Comparison of ENCODE assay signal across 17 cellular contexts in the genomic region with DNA sequence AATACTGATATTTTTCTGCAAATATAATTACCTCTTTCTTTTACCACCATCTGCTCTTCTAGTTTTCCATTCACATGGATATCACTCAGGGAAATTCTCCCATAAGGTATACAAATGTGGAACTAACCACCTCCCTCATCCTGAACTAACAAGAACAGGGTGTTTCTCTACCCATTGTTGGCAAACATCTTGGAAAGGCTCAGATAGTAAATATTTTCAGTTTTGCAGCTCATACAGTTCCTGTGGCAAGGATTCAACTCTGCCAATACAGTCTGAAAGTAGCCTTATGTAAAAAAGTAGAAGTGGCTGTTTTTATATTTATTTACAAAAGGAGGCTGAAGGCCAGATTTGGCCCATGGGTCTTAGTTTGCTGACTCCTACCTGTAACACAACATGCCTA.
DNase-seq lines count a peak whose midpoint lies in the region; ATAC-seq and TF ChIP-seq lines count a peak whose summit lies in the region.
"Had no signal": no experiment of that assay in that cellular context is flagged by ENCODE, and none has a peak within 500 bp of the region (broad histone marks: within the 10 kb centered on the region; RNA-seq: fewer than 3 reads in every experiment).

No MANE protein-coding gene starts in this region.

- no peaks in the 10 kb centered on the region for H3K9me3 Mint-ChIP-seq in GM23338
- H3K9me3 Mint-ChIP-seq: CD4-positive, alpha-beta T cell; CD8-positive, alpha-beta T cell had no signal

- H3K9me3 ChIP-seq in prostate gland, result no peaks in the 10 kb centered on the region
- H3K9me3 ChIP-seq: A549; BLaER1 treated with 17β-estradiol and CSF1 and Interleukin-3, amounts not matched to agents 10 nM and 100 nM; Caco-2 had no signal

- H4K20me1 ChIP-seq in GM23338 (replicated peaks; ENCODE audit: insufficient read depth), result no peaks in the 10 kb centered on the region
- H4K20me1 ChIP-seq: BLaER1 treated with 17β-estradiol and CSF1 and Interleukin-3, amounts not matched to agents 10 nM and 100 nM had no signal

- TF ChIP-seq CTCF in GM23338 (conservative IDR thresholded peaks at IDR 0.05; ENCODE audit: low read depth in 2 of 2) (no peak), VCaP (conservative IDR thresholded peaks at IDR 0.05) (no peak), prostate gland (IDR thresholded peaks at IDR 0.05) (no peak)

- peaks cover 4% of the 10 kb centered on the region; the same call in 1 of the 3 replicates for H3K4me1 Mint-ChIP-seq in GM23338
- H3K4me1 Mint-ChIP-seq: B cell had no signal

- intact Hi-C loops in prostate gland (cut with DNase I), result no loop called here

- no peak overlapping the region for H3K4me2 ChIP-seq in GM23338
- H3K4me2 ChIP-seq: A549; BLaER1 treated with 17β-estradiol and CSF1 and Interleukin-3, amounts not matched to agents 10 nM and 100 nM had no signal

- H3K27me3 Mint-ChIP-seq in GM23338 (ENCODE audit: insufficient read depth, low read depth, poor library complexity), result no peaks in the 10 kb centered on the region
- H3K27me3 Mint-ChIP-seq: B cell; CD4-positive, alpha-beta T cell had no signal

- ATAC-seq in GM23338 (no peak), GM18858 (IDR thresholded peaks at IDR 0.05; ENCODE audit: unreplicated experiment) (no peak), HG03097 (IDR thresholded peaks at IDR 0.05; ENCODE audit: low FRiP score, unreplicated experiment) (no peak)
- ATAC-seq: A549; CD8-positive, alpha-beta T cell had no signal

- no peaks in the 10 kb centered on the region for H3K36me3 Mint-ChIP-seq in GM23338 (ENCODE audit: low read depth)
- H3K36me3 Mint-ChIP-seq: CD8-positive, alpha-beta T cell had no signal

- no peaks in the 10 kb centered on the region for H3F3A ChIP-seq in GM23338 (replicated peaks; ENCODE audit: low read depth)

- H3K4me3 ChIP-seq in GM23338 (no peak overlapping the region), prostate gland (no peak overlapping the region)
- H3K4me3 ChIP-seq: A549; BLaER1 treated with 17β-estradiol and CSF1 and Interleukin-3, amounts not matched to agents 10 nM and 100 nM had no signal

- H3K27me3 ChIP-seq in GM23338 (ENCODE audit: insufficient read depth) (no peaks in the 10 kb centered on the region), prostate gland (replicated peaks; ENCODE audit: insufficient read depth) (no peaks in the 10 kb centered on the region)
- H3K27me3 ChIP-seq: BLaER1 treated with 17β-estradiol and CSF1 and Interleukin-3, amounts not matched to agents 10 nM and 100 nM had no signal

- H3K4me3 Mint-ChIP-seq in GM23338, result no peak overlapping the region
- H3K4me3 Mint-ChIP-seq: B cell; CD4-positive, alpha-beta T cell; CD8-positive, alpha-beta T cell had no signal

- H2AFZ ChIP-seq in GM23338, result peak overlapping the region; percentile 30; the same call in 1 of the 2 replicates

- H3K4me1 ChIP-seq in GM23338 (ENCODE audit: insufficient read depth) (no peaks in the 10 kb centered on the region), prostate gland (replicated peaks) (no peaks in the 10 kb centered on the region)
- H3K4me1 ChIP-seq: A549, Caco-2 had no signal

- no peak for DNase-seq in GM23338 (ENCODE audit: low spot score)
- peak; percentile 52 for DNase-seq in prostate gland (ENCODE audit: low spot score)
- DNase-seq: AML-193; Caco-2; Calu3; CD4-positive, alpha-beta T cell; CD8-positive, alpha-beta T cell; DMS79 treated with DMSO at 0.1 percent for 48 hours; GF-D8 had no signal

- TF ChIP-seq POLR2A in prostate gland (IDR thresholded peaks at IDR 0.05), result no peak

- no peaks in the 10 kb centered on the region for H3K9me2 ChIP-seq in GM23338 (ENCODE audit: insufficient read depth)

- H3K36me3 ChIP-seq in GM23338 (ENCODE audit: insufficient read depth) (no peaks in the 10 kb centered on the region), prostate gland (no peaks in the 10 kb centered on the region)
- H3K36me3 ChIP-seq: BLaER1 treated with 17β-estradiol and CSF1 and Interleukin-3, amounts not matched to agents 10 nM and 100 nM had no signal

- H3K27ac Mint-ChIP-seq in GM23338, result no peak overlapping the region
- H3K27ac Mint-ChIP-seq: B cell; CD4-positive, alpha-beta T cell; CD8-positive, alpha-beta T cell had no signal

- no peaks in the 10 kb centered on the region for H3K79me2 ChIP-seq in GM23338 (replicated peaks; ENCODE audit: insufficient read depth)

- H3K27ac ChIP-seq in GM23338 (ENCODE audit: low read depth) (no peak overlapping the region), VCaP (peak overlapping the region; percentile 8; the same call in 1 of the 2 replicates), prostate gland (no peak overlapping the region)
- H3K27ac ChIP-seq: 22Rv1; A549; BLaER1 treated with 17β-estradiol and CSF1 and Interleukin-3, amounts not matched to agents 10 nM and 100 nM; C4-2B had no signal

TF ChIP-seq in GM23338, 12 proteins besides CTCF, POLR2A, EP300 and RAD21 (continues in another document):
- TF ChIP-seq EZH2phosphoT487 (IDR thresholded peaks at IDR 0.05; ENCODE audit: unreplicated experiment) (no peak), STAT1 (IDR thresholded peaks at IDR 0.05; ENCODE audit: unreplicated experiment) (no peak), JUNB (IDR thresholded peaks at IDR 0.05; ENCODE audit: unreplicated experiment) (no peak), NANOG (IDR thresholded peaks at IDR 0.05; ENCODE audit: borderline replicate concordance) (no peak), EZH2 (IDR thresholded peaks at IDR 0.05; ENCODE audit: low read depth, unreplicated experiment) (no peak), ZNF114 (CRISPR knock-in tag; IDR thresholded peaks at IDR 0.05) (no peak), CREB1 (CRISPR knock-in tag; IDR thresholded peaks at IDR 0.05; ENCODE audit: low read depth) (no peak), ZNF331 (CRISPR knock-in tag; IDR thresholded peaks at IDR 0.05; ENCODE audit: low read depth) (no peak)
- TF ChIP-seq, protein P1, sequence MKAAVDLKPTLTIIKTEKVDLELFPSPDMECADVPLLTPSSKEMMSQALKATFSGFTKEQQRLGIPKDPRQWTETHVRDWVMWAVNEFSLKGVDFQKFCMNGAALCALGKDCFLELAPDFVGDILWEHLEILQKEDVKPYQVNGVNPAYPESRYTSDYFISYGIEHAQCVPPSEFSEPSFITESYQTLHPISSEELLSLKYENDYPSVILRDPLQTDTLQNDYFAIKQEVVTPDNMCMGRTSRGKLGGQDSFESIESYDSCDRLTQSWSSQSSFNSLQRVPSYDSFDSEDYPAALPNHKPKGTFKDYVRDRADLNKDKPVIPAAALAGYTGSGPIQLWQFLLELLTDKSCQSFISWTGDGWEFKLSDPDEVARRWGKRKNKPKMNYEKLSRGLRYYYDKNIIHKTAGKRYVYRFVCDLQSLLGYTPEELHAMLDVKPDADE (IDR thresholded peaks at IDR 0.05), result no peak
- TF ChIP-seq, protein P2, sequence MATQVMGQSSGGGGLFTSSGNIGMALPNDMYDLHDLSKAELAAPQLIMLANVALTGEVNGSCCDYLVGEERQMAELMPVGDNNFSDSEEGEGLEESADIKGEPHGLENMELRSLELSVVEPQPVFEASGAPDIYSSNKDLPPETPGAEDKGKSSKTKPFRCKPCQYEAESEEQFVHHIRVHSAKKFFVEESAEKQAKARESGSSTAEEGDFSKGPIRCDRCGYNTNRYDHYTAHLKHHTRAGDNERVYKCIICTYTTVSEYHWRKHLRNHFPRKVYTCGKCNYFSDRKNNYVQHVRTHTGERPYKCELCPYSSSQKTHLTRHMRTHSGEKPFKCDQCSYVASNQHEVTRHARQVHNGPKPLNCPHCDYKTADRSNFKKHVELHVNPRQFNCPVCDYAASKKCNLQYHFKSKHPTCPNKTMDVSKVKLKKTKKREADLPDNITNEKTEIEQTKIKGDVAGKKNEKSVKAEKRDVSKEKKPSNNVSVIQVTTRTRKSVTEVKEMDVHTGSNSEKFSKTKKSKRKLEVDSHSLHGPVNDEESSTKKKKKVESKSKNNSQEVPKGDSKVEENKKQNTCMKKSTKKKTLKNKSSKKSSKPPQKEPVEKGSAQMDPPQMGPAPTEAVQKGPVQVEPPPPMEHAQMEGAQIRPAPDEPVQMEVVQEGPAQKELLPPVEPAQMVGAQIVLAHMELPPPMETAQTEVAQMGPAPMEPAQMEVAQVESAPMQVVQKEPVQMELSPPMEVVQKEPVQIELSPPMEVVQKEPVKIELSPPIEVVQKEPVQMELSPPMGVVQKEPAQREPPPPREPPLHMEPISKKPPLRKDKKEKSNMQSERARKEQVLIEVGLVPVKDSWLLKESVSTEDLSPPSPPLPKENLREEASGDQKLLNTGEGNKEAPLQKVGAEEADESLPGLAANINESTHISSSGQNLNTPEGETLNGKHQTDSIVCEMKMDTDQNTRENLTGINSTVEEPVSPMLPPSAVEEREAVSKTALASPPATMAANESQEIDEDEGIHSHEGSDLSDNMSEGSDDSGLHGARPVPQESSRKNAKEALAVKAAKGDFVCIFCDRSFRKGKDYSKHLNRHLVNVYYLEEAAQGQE (IDR thresholded peaks at IDR 0.05; ENCODE audit: unreplicated experiment), result no peak
